8 cellular contexts compared by ENCODE assay signal in genomic region chr19:29665215-29665825, GRCh38.
A peak's percentile ranks its signal among the peaks of the same experiment; 100 is the strongest.
DNase-seq lines count a peak whose midpoint lies in the region; ATAC-seq lines count a peak whose summit lies in the region.

Gene PLEKHF1 (plus strand): TSS chr19:29665461. CDS start chr19:29673840, 8,379 bp downstream.

- H3K27ac Mint-ChIP-seq in memory B cell, result peak within 1 kb of the TSS; percentile 40

- H3K4me1 Mint-ChIP-seq in memory B cell, result peaks cover 18% of the 10 kb centered on the region

- peak within 1 kb of the TSS; percentile 67 for H3K4me3 Mint-ChIP-seq in memory B cell

- DNase-seq in C1 segment of cervical spinal cord (lab: John Stamatoyannopoulos, UW) (peak in 13 of 14 donors; percentile 59 to 94 (median 80)), NCI-H82 (lab: John Stamatoyannopoulos, UW) (peak; percentile 82), memory B cell (ENCODE audit: low spot score in 2 of 2) (peak; percentile 72 to 87)
- peak; percentile 36 to 74 for DNase-seq in activated CD8-positive, alpha-beta memory T cell treated with anti-CD3 and anti-CD28 coated beads for 1 hour (ENCODE audit: extremely low read depth in 1 of 2, low read depth in 1 of 2)
- DNase-seq in effector CD8-positive, alpha-beta T cell (lab: John Stamatoyannopoulos, UW), result peak; percentile 78
- peak; percentile 68 for DNase-seq in stimulated activated CD8-positive, alpha-beta memory T cell treated with anti-CD3 and anti-CD28 coated beads, Interleukin-12 subunit alpha, Interleukin-12 subunit beta, amount 100 ng/mL, for 1 hour (ENCODE audit: low read depth)

- no peaks in the 10 kb centered on the region for H3K27me3 Mint-ChIP-seq in memory B cell

- ATAC-seq in GM19035 (IDR thresholded peaks at IDR 0.05; ENCODE audit: unreplicated experiment) (peak; percentile 89), HG03196 (IDR thresholded peaks at IDR 0.05; ENCODE audit: unreplicated experiment) (peak; percentile 72), memory B cell (ENCODE audit: low read depth) (peak; percentile 84)

- H3K36me3 Mint-ChIP-seq in memory B cell, result no peaks in the 10 kb centered on the region

- no peaks in the 10 kb centered on the region for H3K9me3 Mint-ChIP-seq in memory B cell

Comparison
In these comparisons a context has a peak if more than half of its experiments do, and no peak if none do; other contexts are left out.
1. Peak in every context shown above with its lines: DNase-seq and ATAC-seq.